1 cellular context compared by ENCODE assay signal in genomic region chr10:74792726-74793125, GRCh38.
TF ChIP-seq lines count a peak whose summit lies in the region.

No MANE protein-coding gene starts in this region.

TF ChIP-seq in endothelial cell of umbilical vein, 7 proteins besides CTCF, POLR2A, EP300 and RAD21 (continued from another document):
- TF ChIP-seq JUN (IDR thresholded peaks at IDR 0.05; ENCODE audit: borderline replicate concordance, insufficient read depth, insufficient read length, low read depth) (no peak), FOS (IDR thresholded peaks at IDR 0.05; ENCODE audit: borderline replicate concordance, insufficient read depth, low read length) (no peak), EZH2 (IDR thresholded peaks at IDR 0.05; ENCODE audit: borderline replicate concordance, low read depth, low read length, severe bottlenecking) (no peak), GATA2 (IDR thresholded peaks at IDR 0.05; ENCODE audit: insufficient read depth, insufficient read length, low read depth, low read length) (no peak)
